In the genomic region with DNA sequence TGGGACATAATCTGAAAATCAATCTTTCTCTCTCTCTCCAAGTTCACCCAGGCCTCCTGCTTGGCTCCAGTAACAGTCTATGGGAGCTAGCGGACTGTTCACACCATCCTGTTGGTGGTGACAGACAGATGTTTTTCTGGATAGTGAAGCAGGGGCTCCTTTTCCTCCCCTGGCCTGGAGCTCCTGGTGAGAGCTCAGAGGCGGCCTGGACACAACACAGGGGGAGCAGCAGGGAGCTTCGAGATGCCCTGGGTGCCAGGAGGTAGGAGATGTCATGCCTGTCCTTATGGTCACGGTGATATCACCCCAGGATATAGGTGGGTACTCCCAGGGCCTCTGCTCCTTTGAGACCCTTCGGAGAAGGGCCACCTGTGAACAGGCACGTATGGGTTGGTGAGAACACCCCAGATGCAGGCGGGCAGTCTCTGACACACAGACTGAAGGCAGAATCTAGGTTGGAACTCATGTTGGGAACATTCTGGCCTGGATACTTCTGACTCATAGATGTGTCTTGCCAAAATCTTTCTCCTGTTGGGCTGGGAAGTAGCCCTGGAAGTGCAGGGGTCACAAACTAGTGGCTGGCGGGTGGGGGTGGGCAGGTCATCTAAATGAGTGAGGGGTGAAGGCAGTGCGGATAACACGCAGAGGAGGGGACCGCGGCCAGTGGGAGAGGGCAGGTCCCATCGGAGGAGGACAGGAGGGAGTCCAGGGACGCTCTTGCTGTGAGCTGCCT, we compare ENCODE assay signal across 17 cellular contexts.
DNase-seq lines count a peak whose midpoint lies in the region; ATAC-seq and TF ChIP-seq lines count a peak whose summit lies in the region.
"Had no signal": no experiment of that assay in that cellular context is flagged by ENCODE, and none has a peak within 500 bp of the region (broad histone marks: within the 10 kb centered on the region; RNA-seq: fewer than 3 reads in every experiment).

No MANE protein-coding gene starts in this region.

- POLR2A ChIA-PET in A673 (lab: Charles Lee; ENCODE audit: low non-redundant PET), result no interaction called here

- peak; percentile 60 for ATAC-seq in left lung
- peak; percentile 62 to 70 for ATAC-seq in upper lobe of left lung (ENCODE audit: low FRiP score in 2 of 2)
- no peak for ATAC-seq in HG03025 (IDR thresholded peaks at IDR 0.05; ENCODE audit: low FRiP score, unreplicated experiment)
- ATAC-seq: activated T-helper 17 cell treated with anti-CD3 and anti-CD28 coated beads, Interleukin-2, amount 50 U/mL, for 72 hours had no signal

- no peak overlapping the region for H3K4me3 Mint-ChIP-seq in activated T-helper 2 cell treated with anti-CD3 and anti-CD28 coated beads, Interferon-gamma antibody, Interleukin-2, Interleukin-4, amounts not matched to agents 10 μg/mL and 5 μg/mL and 100 μg/mL, durations not matched to agents 14 hours and 24 hours and 36 hours (ENCODE audit: low read depth)
- no peak overlapping the region for H3K4me3 Mint-ChIP-seq in activated CD4-positive, alpha-beta T cell treated with anti-CD3 and anti-CD28 coated beads, Interleukin-2, amount 10 ng/mL, durations not matched to agents 24 days and 14 days
- H3K4me3 Mint-ChIP-seq: activated CD4-positive, alpha-beta memory T cell treated with anti-CD3 and anti-CD28 coated beads for 36 hours; activated T-helper 17 cell treated with anti-CD3 and anti-CD28 coated beads, Interleukin-2, amount 50 U/mL, for 72 hours; stimulated activated naive CD8-positive, alpha-beta T cell treated with anti-CD3 and anti-CD28 coated beads, Interleukin-15, Interleukin-2, amounts not matched to agents 100 ng/mL and 50 ng/mL, for 24 hours had no signal

- no peak overlapping the region for H3K27ac Mint-ChIP-seq in activated T-helper 2 cell treated with anti-CD3 and anti-CD28 coated beads, Interferon-gamma antibody, Interleukin-2, Interleukin-4, amounts not matched to agents 10 μg/mL and 5 μg/mL and 100 μg/mL, durations not matched to agents 14 hours and 24 hours and 36 hours
- H3K27ac Mint-ChIP-seq in activated CD4-positive, alpha-beta T cell treated with anti-CD3 and anti-CD28 coated beads, Interleukin-2, amount 10 ng/mL, durations not matched to agents 24 days and 14 days, result no peak overlapping the region
- H3K27ac Mint-ChIP-seq: activated CD4-positive, alpha-beta memory T cell treated with anti-CD3 and anti-CD28 coated beads for 36 hours; activated T-helper 17 cell treated with anti-CD3 and anti-CD28 coated beads, Interleukin-2, amount 50 U/mL, for 72 hours; stimulated activated naive CD8-positive, alpha-beta T cell treated with anti-CD3 and anti-CD28 coated beads, Interleukin-15, Interleukin-2, amounts not matched to agents 100 ng/mL and 50 ng/mL, for 24 hours had no signal

- no peaks in the 10 kb centered on the region for H3K4me1 ChIP-seq in ascending aorta
- no peaks in the 10 kb centered on the region for H3K4me1 ChIP-seq in left lung
- H3K4me1 ChIP-seq in upper lobe of left lung, result peaks cover 0 to 3% (median 0%) of the 10 kb centered on the region in 4 donors
- H3K4me1 ChIP-seq in A673 (ENCODE audit: insufficient read depth, low read length, poor library complexity, severe bottlenecking), result no peaks in the 10 kb centered on the region
- H3K4me1 ChIP-seq: HAP-1 had no signal

- H3K36me3 ChIP-seq in ascending aorta (no peaks in the 10 kb centered on the region), left lung (no peaks in the 10 kb centered on the region), upper lobe of left lung (no peaks in the 10 kb centered on the region), A673 (ENCODE audit: insufficient read depth, low read length, poor library complexity, severe bottlenecking) (no peaks in the 10 kb centered on the region)
- H3K36me3 ChIP-seq: BLaER1 treated with 17β-estradiol and CSF1 and Interleukin-3, amounts not matched to agents 10 nM and 100 nM; HAP-1 had no signal

- CTCF ChIA-PET in A673 (lab: Charles Lee), result interaction anchor here (0.5 kb wide), 1 partner anchor 166 kb away, joined by 5 read pairs; no protein-coding TSS in a partner anchor

- H3K9me3 Mint-ChIP-seq in activated T-helper 2 cell treated with anti-CD3 and anti-CD28 coated beads, Interferon-gamma antibody, Interleukin-2, Interleukin-4, amounts not matched to agents 10 μg/mL and 5 μg/mL and 100 μg/mL, durations not matched to agents 14 hours and 24 hours and 36 hours, result no peaks in the 10 kb centered on the region
- H3K9me3 Mint-ChIP-seq in activated CD4-positive, alpha-beta T cell treated with anti-CD3 and anti-CD28 coated beads, Interleukin-2, amount 10 ng/mL, durations not matched to agents 24 days and 14 days, result no peaks in the 10 kb centered on the region
- H3K9me3 Mint-ChIP-seq: activated CD4-positive, alpha-beta memory T cell treated with anti-CD3 and anti-CD28 coated beads for 36 hours; activated T-helper 17 cell treated with anti-CD3 and anti-CD28 coated beads, Interleukin-2, amount 50 U/mL, for 72 hours; stimulated activated naive CD8-positive, alpha-beta T cell treated with anti-CD3 and anti-CD28 coated beads, Interleukin-15, Interleukin-2, amounts not matched to agents 100 ng/mL and 50 ng/mL, for 24 hours had no signal

- no peaks in the 10 kb centered on the region for H3K27me3 ChIP-seq in ascending aorta
- peaks cover 0 to 11% of the 10 kb centered on the region in 2 donors for H3K27me3 ChIP-seq in left lung
- H3K27me3 ChIP-seq in upper lobe of left lung, result no peaks in the 10 kb centered on the region
- H3K27me3 ChIP-seq in A673 (replicated peaks; ENCODE audit: insufficient read depth, low read depth, low read length, poor library complexity), result no peaks in the 10 kb centered on the region
- H3K27me3 ChIP-seq: BLaER1 treated with 17β-estradiol and CSF1 and Interleukin-3, amounts not matched to agents 10 nM and 100 nM had no signal

- no peaks in the 10 kb centered on the region for H3K4me1 Mint-ChIP-seq in activated T-helper 2 cell treated with anti-CD3 and anti-CD28 coated beads, Interferon-gamma antibody, Interleukin-2, Interleukin-4, amounts not matched to agents 10 μg/mL and 5 μg/mL and 100 μg/mL, durations not matched to agents 14 hours and 24 hours and 36 hours (ENCODE audit: low read depth)
- H3K4me1 Mint-ChIP-seq in activated CD4-positive, alpha-beta T cell treated with anti-CD3 and anti-CD28 coated beads, Interleukin-2, amount 10 ng/mL, durations not matched to agents 24 days and 14 days, result no peaks in the 10 kb centered on the region
- H3K4me1 Mint-ChIP-seq: activated T-helper 17 cell treated with anti-CD3 and anti-CD28 coated beads, Interleukin-2, amount 50 U/mL, for 72 hours had no signal

- no peak for TF ChIP-seq EP300 in upper lobe of left lung (IDR thresholded peaks at IDR 0.05)

- DNase-seq in ascending aorta (ENCODE audit: low spot score in 2 of 2), result peak in 1 of 2 donors; percentile 61
- DNase-seq in fibroblast of mammary gland (ENCODE audit: low read depth), result peak; percentile 88
- no peak for DNase-seq in left lung
- DNase-seq in upper lobe of left lung, result no peak
- DNase-seq in A673 (ENCODE audit: low spot score), result no peak
- no peak for DNase-seq in activated T-helper 2 cell treated with anti-CD3 and anti-CD28 coated beads, Interferon-gamma antibody, Interleukin-2, Interleukin-4, amounts not matched to agents 10 μg/mL and 5 μg/mL and 100 μg/mL, durations not matched to agents 14 hours and 24 hours and 36 hours (ENCODE audit: low spot score)
- DNase-seq in activated CD4-positive, alpha-beta T cell treated with anti-CD3 and anti-CD28 coated beads, Interleukin-2, amount 10 ng/mL, durations not matched to agents 24 days and 14 days, result no peak
- DNase-seq: activated CD4-positive, alpha-beta memory T cell treated with anti-CD3 and anti-CD28 coated beads for 36 hours; effector memory CD4-positive, alpha-beta T cell; NCI-H1105 treated with DMSO at 0.1 percent for 48 hours; NK-92 treated with Interleukin-12 subunit alpha and Interleukin-12 subunit beta, amount 100 ng/mL, for 24 hours; SHP77 had no signal

- WGBS in upper lobe of left lung, 2 donors, result 57 to 71% methylated on average over 12 to 14 of the region's 14 CpGs

- TF ChIP-seq POLR2A in upper lobe of left lung (IDR thresholded peaks at IDR 0.05), result no peak

- H3K27me3 Mint-ChIP-seq in activated T-helper 2 cell treated with anti-CD3 and anti-CD28 coated beads, Interferon-gamma antibody, Interleukin-2, Interleukin-4, amounts not matched to agents 10 μg/mL and 5 μg/mL and 100 μg/mL, durations not matched to agents 14 hours and 24 hours and 36 hours (ENCODE audit: low read depth), result peaks cover 4% of the 10 kb centered on the region
- peaks cover 12% of the 10 kb centered on the region for H3K27me3 Mint-ChIP-seq in activated CD4-positive, alpha-beta T cell treated with anti-CD3 and anti-CD28 coated beads, Interleukin-2, amount 10 ng/mL, durations not matched to agents 24 days and 14 days

- TF ChIP-seq CTCF in ascending aorta (IDR thresholded peaks at IDR 0.05), result no peak
- no peak for TF ChIP-seq CTCF in fibroblast of mammary gland (conservative IDR thresholded peaks at IDR 0.05; ENCODE audit: control insufficient read depth, insufficient read depth, low read depth, low read length)
- no peak for TF ChIP-seq CTCF in left lung (IDR thresholded peaks at IDR 0.05)
- no peak for TF ChIP-seq CTCF in upper lobe of left lung (IDR thresholded peaks at IDR 0.05)
- no peak for TF ChIP-seq CTCF in A673 (conservative IDR thresholded peaks at IDR 0.05; ENCODE audit: low read depth, low read length)

- H3K27ac ChIP-seq in ascending aorta (peak overlapping the region; percentile 40 to 67), left lung (no peak overlapping the region), upper lobe of left lung (peak overlapping the region; percentile 9 to 72 (median 56)), A673 (ENCODE audit: low read depth, low read length, poor library complexity, severe bottlenecking) (no peak overlapping the region)
- H3K27ac ChIP-seq: BLaER1 treated with 17β-estradiol and CSF1 and Interleukin-3, amounts not matched to agents 10 nM and 100 nM had no signal

- H3K9me3 ChIP-seq in ascending aorta (no peaks in the 10 kb centered on the region), left lung (peaks cover 0 to 8% of the 10 kb centered on the region in 2 donors), upper lobe of left lung (peaks cover 0 to 4% (median 3%) of the 10 kb centered on the region in 4 donors), A673 (ENCODE audit: low read depth, low read length, poor library complexity, severe bottlenecking) (no peaks in the 10 kb centered on the region)
- H3K9me3 ChIP-seq: HAP-1 had no signal

- no TSS peak for BruUV-seq in A673 (replicated peaks; lab: Mats Ljungman, UMichigan)

- H3K4me3 ChIP-seq in ascending aorta (no peak overlapping the region), fibroblast of mammary gland (ENCODE audit: control insufficient read depth, low read depth, low read length) (no peak overlapping the region), left lung (no peak overlapping the region), upper lobe of left lung (no peak overlapping the region), A673 (ENCODE audit: low read depth, low read length, poor library complexity, severe bottlenecking) (no peak overlapping the region)
- H3K4me3 ChIP-seq: BLaER1 treated with 17β-estradiol and CSF1 and Interleukin-3, amounts not matched to agents 10 nM and 100 nM; HAP-1 had no signal

- intact Hi-C loops in ascending aorta (cut with DNase I), result no loop called here
- intact Hi-C loops in left lung (cut with DNase I), result no loop called here
- intact Hi-C loops in A673 (cut with micrococcal nuclease; ENCODE audit: unreplicated experiment), result no loop called here
- intact Hi-C loops in activated T-helper 2 cell treated with anti-CD3 and anti-CD28 coated beads, Interferon-gamma antibody, Interleukin-2, Interleukin-4, amounts not matched to agents 10 μg/mL and 5 μg/mL and 100 μg/mL, durations not matched to agents 14 hours and 24 hours and 36 hours (cut with micrococcal nuclease), result no loop called here
- intact Hi-C loops in activated CD4-positive, alpha-beta T cell treated with anti-CD3 and anti-CD28 coated beads, Interleukin-2, amount 10 ng/mL, durations not matched to agents 24 days and 14 days (cut with micrococcal nuclease), result no loop called here

- H3K36me3 Mint-ChIP-seq in activated T-helper 2 cell treated with anti-CD3 and anti-CD28 coated beads, Interferon-gamma antibody, Interleukin-2, Interleukin-4, amounts not matched to agents 10 μg/mL and 5 μg/mL and 100 μg/mL, durations not matched to agents 14 hours and 24 hours and 36 hours (ENCODE audit: low read depth), result no peaks in the 10 kb centered on the region
- no peaks in the 10 kb centered on the region for H3K36me3 Mint-ChIP-seq in activated CD4-positive, alpha-beta T cell treated with anti-CD3 and anti-CD28 coated beads, Interleukin-2, amount 10 ng/mL, durations not matched to agents 24 days and 14 days (ENCODE audit: low read depth)
- H3K36me3 Mint-ChIP-seq: activated CD4-positive, alpha-beta memory T cell treated with anti-CD3 and anti-CD28 coated beads for 36 hours had no signal

Comparison
In these comparisons a context has a peak if more than half of its experiments do, and no peak if none do; other contexts are left out.
1. H3K27ac ChIP-seq: peak in ascending aorta (2 of 2) and upper lobe of left lung (4 of 4); none in left lung (0 of 2) and A673 (single experiment).